ENCODE assay signal across 1 cellular context in the genomic region with DNA sequence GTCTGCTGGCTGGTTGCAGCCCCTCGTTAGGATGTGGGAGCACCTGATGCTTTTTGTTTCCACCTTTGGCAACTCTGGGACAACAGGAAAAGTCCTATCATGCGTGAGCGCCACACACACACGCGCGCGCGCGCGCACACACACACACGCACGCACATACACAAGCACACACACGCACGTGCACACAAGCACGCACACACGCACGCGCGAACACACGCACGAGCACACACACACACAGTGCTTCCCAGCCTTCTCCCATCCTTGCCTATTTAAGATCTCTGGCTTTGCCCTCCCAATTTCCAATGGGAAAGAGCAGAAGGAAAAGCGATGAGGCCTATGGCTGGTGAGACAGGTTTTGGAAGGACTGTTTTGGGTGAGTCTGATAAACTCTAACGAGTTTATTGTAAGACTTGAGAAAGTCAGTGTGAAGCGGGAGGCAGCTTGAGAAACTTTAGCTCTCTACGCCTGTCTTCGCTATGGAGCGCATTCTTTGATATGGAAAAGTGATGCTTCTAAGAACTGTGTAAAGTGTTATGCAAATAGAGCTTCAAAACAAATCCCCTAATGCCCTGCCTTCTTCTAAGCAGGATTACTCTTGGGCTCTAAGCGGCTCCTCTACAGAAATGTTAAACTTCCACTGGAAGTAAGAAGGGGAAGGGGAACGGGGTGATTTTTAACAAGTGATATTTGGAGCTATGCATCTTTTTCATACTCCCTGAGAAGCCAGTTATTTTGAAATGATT.
TF ChIP-seq lines count a peak whose summit lies in the region.

No MANE protein-coding gene starts in this region.

TF ChIP-seq in endothelial cell of umbilical vein, 7 proteins besides CTCF, POLR2A, EP300 and RAD21:
- TF ChIP-seq POLR2AphosphoS5 (IDR thresholded peaks at IDR 0.05; ENCODE audit: insufficient read depth, low read depth, low read length) (no peak), MYC (IDR thresholded peaks at IDR 0.05; ENCODE audit: low read depth, low read length) (no peak), GATA2 (IDR thresholded peaks at IDR 0.05; ENCODE audit: insufficient read depth, insufficient read length, low read depth, low read length) (no peak)
